Comparison of ENCODE assay signal across 8 cellular contexts in the genomic region with DNA sequence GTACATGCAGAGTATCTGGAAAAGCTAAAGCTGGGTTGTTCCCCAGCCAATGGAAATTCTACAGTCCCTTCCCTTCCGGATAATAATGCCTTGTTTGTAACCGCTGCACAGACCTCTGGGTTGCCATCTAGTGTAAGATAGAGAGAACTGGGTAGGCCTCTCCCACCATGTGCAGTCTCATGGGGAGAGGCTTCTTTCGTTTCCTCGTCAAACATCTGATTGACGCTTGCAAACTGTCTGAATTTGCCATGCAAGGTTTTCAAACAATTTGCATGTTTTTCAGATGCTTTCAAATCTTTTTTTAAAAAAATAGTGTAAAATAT.
DNase-seq lines count a peak whose midpoint lies in the region; ATAC-seq, FAIRE-seq and TF ChIP-seq lines count a peak whose summit lies in the region.
"Not testable (repeated sequence)": the region's sequence is repeated elsewhere in the genome, so short reads cannot be mapped to it uniquely, and the experiment has no call there.

No MANE protein-coding gene starts in this region.

- not testable (repeated sequence) for H3K27ac Mint-ChIP-seq in activated naive CD4-positive, alpha-beta T cell treated with anti-CD3 and anti-CD28 coated beads, Interleukin-2, amount 50 U/mL, for 72 hours

- peak; percentile 92 for ATAC-seq in GM18867 (IDR thresholded peaks at IDR 0.05; ENCODE audit: unreplicated experiment)
- ATAC-seq in GM19468 (IDR thresholded peaks at IDR 0.05; ENCODE audit: extremely low read depth, unreplicated experiment) = peak; percentile 48
- ATAC-seq in HG02588 (IDR thresholded peaks at IDR 0.05; ENCODE audit: unreplicated experiment) = peak; percentile 90
- ATAC-seq in HG03066 (IDR thresholded peaks at IDR 0.05; ENCODE audit: low read depth, unreplicated experiment) = peak; percentile 91
- peak; percentile 76 for ATAC-seq in HG03521 (IDR thresholded peaks at IDR 0.05; ENCODE audit: unreplicated experiment)
- ATAC-seq in activated naive CD4-positive, alpha-beta T cell treated with anti-CD3 and anti-CD28 coated beads, Interleukin-2, amount 50 U/mL, for 72 hours = peak; percentile 97 to 98
- peak; percentile 99 for ATAC-seq in HepG2
- peak; percentile 84 for ATAC-seq in thoracic aorta (ENCODE audit: insufficient number of reproducible peaks, low FRiP score, low read depth)

- not testable (repeated sequence) for H4K20me1 ChIP-seq in HepG2 (ENCODE audit: insufficient read depth, low read length)

- in situ Hi-C loops in HepG2 (cut with HindIII; ENCODE audit: extremely low pct_ligation_motif_present, low pct_unique_long_range_greater_than_20kb) = not testable (repeated sequence)

- H3K27me3 ChIP-seq in HepG2 (ENCODE audit: control insufficient read depth in 1 of 2, insufficient read depth in 2 of 2, low read length in 2 of 2); thoracic aorta (replicated peaks; ENCODE audit: insufficient read depth): not testable (repeated sequence)

- DNase-seq in activated naive CD4-positive, alpha-beta T cell treated with anti-CD3 and anti-CD28 coated beads, Interleukin-2, amount 50 U/mL, for 72 hours (ENCODE audit: low spot score in 2 of 2); HepG2 (ENCODE audit: low spot score); thoracic aorta (ENCODE audit: low spot score): not testable (repeated sequence)

- not testable (repeated sequence) for FAIRE-seq in HepG2 (lab: Jason Lieb, UNC)

- BruUV-seq in HepG2 (replicated peaks; lab: Mats Ljungman, UMichigan) = not testable (repeated sequence)

- not testable (repeated sequence) for TF ChIP-seq EP300 in HepG2 (IDR thresholded peaks at IDR 0.05; ENCODE audit: low read depth in 2 of 2, low read length in 2 of 2); HepG2 (CRISPR knock-in tag; IDR thresholded peaks at IDR 0.05; ENCODE audit: borderline replicate concordance)

- not testable (repeated sequence) for H3K4me1 ChIP-seq in HepG2 (ENCODE audit: insufficient read depth, low read length); thoracic aorta (ENCODE audit: control insufficient read depth in 1 of 2, low read depth in 2 of 2)

- not testable (repeated sequence) for H3K79me2 ChIP-seq in HepG2 (ENCODE audit: insufficient read depth, low read length)

- not testable (repeated sequence) for TF ChIP-seq CTCF in HepG2 (CRISPR knock-in tag; IDR thresholded peaks at IDR 0.05); thoracic aorta (IDR thresholded peaks at IDR 0.05)

- TF ChIP-seq POLR2A in HepG2 (IDR thresholded peaks at IDR 0.05; ENCODE audit: insufficient read depth in 1 of 2, low read depth in 2 of 2, low read length in 2 of 2) = not testable (repeated sequence)

- H3K4me3 ChIP-seq in HepG2 (replicated peaks in 1 of 3; ENCODE audit: insufficient read depth in 1 of 3, low read depth in 2 of 3, low read length in 3 of 3); thoracic aorta: not testable (repeated sequence)

- not testable (repeated sequence) for H3K36me3 ChIP-seq in HepG2 (replicated peaks in 1 of 2; ENCODE audit: control insufficient read depth in 1 of 2, insufficient read depth in 2 of 2, low read length in 2 of 2); thoracic aorta

- H3K9ac ChIP-seq in HepG2 (ENCODE audit: insufficient read depth, low read depth, low read length) = not testable (repeated sequence)

- not testable (repeated sequence) for H2AFZ ChIP-seq in HepG2 (ENCODE audit: low read length)

- POLR2A ChIA-PET in HepG2 (lab: Yijun Ruan, JAX) = not testable (repeated sequence)

- CTCF ChIA-PET in HepG2 (lab: Yijun Ruan, JAX; ENCODE audit: low intra/inter-chr PET ratio, low total read pairs) = not testable (repeated sequence)

- not testable (repeated sequence) for H3K9me3 Mint-ChIP-seq in activated naive CD4-positive, alpha-beta T cell treated with anti-CD3 and anti-CD28 coated beads, Interleukin-2, amount 50 U/mL, for 72 hours

- intact Hi-C loops in HepG2 (cut with micrococcal nuclease; ENCODE audit: unreplicated experiment) = not testable (repeated sequence)

- not testable (repeated sequence) for H3K36me3 Mint-ChIP-seq in activated naive CD4-positive, alpha-beta T cell treated with anti-CD3 and anti-CD28 coated beads, Interleukin-2, amount 50 U/mL, for 72 hours

- not testable (repeated sequence) for H3K4me2 ChIP-seq in HepG2 (ENCODE audit: low read depth, low read length)

- not testable (repeated sequence) for H3K9me3 ChIP-seq in HepG2 (ENCODE audit: low read length); thoracic aorta

- not testable (repeated sequence) for TF ChIP-seq RAD21 in HepG2 (CRISPR knock-in tag; IDR thresholded peaks at IDR 0.05)

- no CpG with 5 or more reads among the region's 5 CpGs for WGBS in HepG2 (ENCODE audit: low lambda C conversion rate)

- not testable (repeated sequence) for H3K27ac ChIP-seq in HepG2 (ENCODE audit: extremely low read length, insufficient read depth, low read length); thoracic aorta

Comparison
In these comparisons a context has a peak if more than half of its experiments do, and no peak if none do; other contexts are left out.
1. ATAC-seq: peak in every context shown above with its lines; median percentile 99 in HepG2; 98 in activated naive CD4-positive, alpha-beta T cell treated with anti-CD3 and anti-CD28 coated beads, Interleukin-2, amount 50 U/mL, for 72 hours; 92 in GM18867; 91 in HG03066; 90 in HG02588; 84 in thoracic aorta; 76 in HG03521; 48 in GM19468.